Comparison of ENCODE assay signal across 8 cellular contexts in the genomic region with DNA sequence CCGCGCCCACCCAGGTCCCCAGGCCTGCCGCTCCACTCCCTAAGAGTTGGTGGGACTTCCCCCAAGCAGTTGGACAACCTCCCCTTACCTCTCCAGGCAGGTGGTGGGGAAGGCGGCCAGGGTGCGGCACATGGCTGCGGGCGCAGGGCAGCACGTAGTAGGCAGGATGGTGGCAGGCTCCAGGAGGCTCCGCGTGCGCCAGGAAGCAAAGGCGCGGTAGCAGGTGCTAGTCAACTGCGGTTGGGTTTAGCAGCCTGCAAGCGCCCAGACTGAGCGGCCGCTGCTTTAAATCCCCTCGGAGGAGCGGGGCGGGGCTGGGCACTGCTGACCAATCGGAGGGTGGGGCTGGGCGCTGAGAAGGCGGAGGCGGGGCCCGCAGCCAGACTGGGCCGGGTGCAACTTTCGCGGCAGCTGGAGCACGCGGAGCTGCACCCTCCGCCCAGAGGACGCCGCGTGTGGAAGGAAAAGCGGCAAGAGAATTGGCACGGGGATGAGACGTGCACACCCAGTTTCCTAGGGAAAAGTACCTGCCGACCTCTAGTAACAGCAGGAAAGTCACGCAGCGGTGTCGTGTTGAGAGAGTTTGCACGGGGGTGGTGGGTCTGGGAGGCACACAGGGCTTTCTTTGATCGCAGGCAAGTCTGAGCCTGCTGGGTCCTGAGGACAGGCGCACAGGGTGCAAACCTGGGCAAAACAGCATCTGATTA. TPM values are rescaled to one million over a fixed set of nuclear protein-coding genes. Genes with fewer than 3 reads are reported as not detected.
DNase-seq lines count a peak whose midpoint lies in the region; ATAC-seq and TF ChIP-seq lines count a peak whose summit lies in the region.

A gene with protein sequence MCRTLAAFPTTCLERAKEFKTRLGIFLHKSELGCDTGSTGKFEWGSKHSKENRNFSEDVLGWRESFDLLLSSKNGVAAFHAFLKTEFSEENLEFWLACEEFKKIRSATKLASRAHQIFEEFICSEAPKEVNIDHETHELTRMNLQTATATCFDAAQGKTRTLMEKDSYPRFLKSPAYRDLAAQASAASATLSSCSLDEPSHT (minus strand): TSS at position 262 of the 707 bp plus-strand sequence. CDS start 130 bp downstream, at position 132.

- H3K36me3 ChIP-seq in right lobe of liver = no peaks in the 10 kb centered on the region

- H3K4me3 ChIP-seq in right lobe of liver = peak within 1 kb of the TSS; percentile 31 to 47 (median 37)

- peaks cover 20% of the 10 kb centered on the region for H3K4me1 Mint-ChIP-seq in CD14-positive monocyte

- TF ChIP-seq CTCF in CD14-positive monocyte (IDR thresholded peaks at IDR 0.05) = no peak
- no peak for TF ChIP-seq CTCF in right lobe of liver (IDR thresholded peaks at IDR 0.05)

- H3K27ac Mint-ChIP-seq in CD14-positive monocyte = peak within 1 kb of the TSS in 3 of 7 donors; percentile 16 to 52 (median 33)

- H3K27me3 ChIP-seq in right lobe of liver = no peaks in the 10 kb centered on the region

- H3K4me1 ChIP-seq in right lobe of liver = peaks cover 0 to 9% (median 4%) of the 10 kb centered on the region in 4 donors

- H3K4me3 Mint-ChIP-seq in CD14-positive monocyte = peak within 1 kb of the TSS; percentile 9 to 77

- under 1% methylated on average over 30 of the region's 44 CpGs for WGBS in right lobe of liver (ENCODE audit: insufficient coverage, low coverage, low lambda C conversion rate, missing lambda C conversion rate)

- ATAC-seq in GM19372 (IDR thresholded peaks at IDR 0.05; ENCODE audit: low read depth, unreplicated experiment) (peak; percentile 89), HG03521 (IDR thresholded peaks at IDR 0.05; ENCODE audit: unreplicated experiment) (peak; percentile 88), right lobe of liver (peak; percentile 95 to 96 (median 95))

- peaks cover 0 to 3% of the 10 kb centered on the region in 2 donors for H3K36me3 Mint-ChIP-seq in CD14-positive monocyte

- intact Hi-C loops in CD14-positive monocyte (cut with micrococcal nuclease) (loop anchor here (5.0 to 10.0 kb wide), 3 partner anchors 178 to 519 kb away; a partner anchor contains a TSS), right lobe of liver (cut with DNase I) (no loop called here)

- peaks cover 0 to 2% (median 0%) of the 10 kb centered on the region in 7 donors for H3K9me3 Mint-ChIP-seq in CD14-positive monocyte

- peak; percentile 91 for TF ChIP-seq POLR2A in right lobe of liver (IDR thresholded peaks at IDR 0.05)

- peaks cover 9 to 21% (median 19%) of the 10 kb centered on the region in 3 donors for H3K27me3 Mint-ChIP-seq in CD14-positive monocyte (ENCODE audit: low read depth in 3 of 3)

- no peaks in the 10 kb centered on the region for H3K9me3 ChIP-seq in right lobe of liver

- DNase-seq in CD14-positive monocyte (ENCODE audit: low spot score) = peak; percentile 83
- peak; percentile 96 for DNase-seq in NCI-H748 (lab: John Stamatoyannopoulos, UW; ENCODE audit: unreplicated experiment)
- peak; percentile 96 to 97 for DNase-seq in activated CD4-positive, alpha-beta T cell treated with anti-CD3 and anti-CD28 coated beads, Interleukin-2, amount 50 U/mL, for 48 hours
- peak; percentile 75 for DNase-seq in dermis blood vessel endothelial cell
- DNase-seq in right lobe of liver = peak; percentile 95 to 97 (median 96)
- DNase-seq in stimulated activated CD4-positive, alpha-beta T cell treated with anti-CD3 and anti-CD28 coated beads, Interleukin-4, amount 100 ng/mL, for 48 hours (ENCODE audit: low read depth in 2 of 2) = peak; percentile 89 to 96

- peak within 1 kb of the TSS in 1 of 3 donors; percentile 46 for H3K27ac ChIP-seq in right lobe of liver

RNA-seq across cellular contexts. Expression of the gene that starts here (rescaled TPM):
- under 1 TPM in 1 of 2 donors, not detected in 1; 0.07 TPM for polyA plus RNA-seq in CD14-positive monocyte
- total RNA-seq in dermis blood vessel endothelial cell (1.2 and 2.0 TPM in 2 replicates), right lobe of liver (1 to 10 TPM in 3 of 6 experiments, under 1 TPM in 3; 0.15 to 3.4 (median 0.99) TPM)

Comparison
In these comparisons a context has a peak if more than half of its experiments do, and no peak if none do; other contexts are left out.
1. Peak in DNase-seq in CD14-positive monocyte; RNA of the gene not detected or under 1 TPM.
2. intact Hi-C loops: an anchor here in CD14-positive monocyte (5.0 to 10.0 kb wide); none called in right lobe of liver.